10 cellular contexts compared by ENCODE assay signal in the genomic region with DNA sequence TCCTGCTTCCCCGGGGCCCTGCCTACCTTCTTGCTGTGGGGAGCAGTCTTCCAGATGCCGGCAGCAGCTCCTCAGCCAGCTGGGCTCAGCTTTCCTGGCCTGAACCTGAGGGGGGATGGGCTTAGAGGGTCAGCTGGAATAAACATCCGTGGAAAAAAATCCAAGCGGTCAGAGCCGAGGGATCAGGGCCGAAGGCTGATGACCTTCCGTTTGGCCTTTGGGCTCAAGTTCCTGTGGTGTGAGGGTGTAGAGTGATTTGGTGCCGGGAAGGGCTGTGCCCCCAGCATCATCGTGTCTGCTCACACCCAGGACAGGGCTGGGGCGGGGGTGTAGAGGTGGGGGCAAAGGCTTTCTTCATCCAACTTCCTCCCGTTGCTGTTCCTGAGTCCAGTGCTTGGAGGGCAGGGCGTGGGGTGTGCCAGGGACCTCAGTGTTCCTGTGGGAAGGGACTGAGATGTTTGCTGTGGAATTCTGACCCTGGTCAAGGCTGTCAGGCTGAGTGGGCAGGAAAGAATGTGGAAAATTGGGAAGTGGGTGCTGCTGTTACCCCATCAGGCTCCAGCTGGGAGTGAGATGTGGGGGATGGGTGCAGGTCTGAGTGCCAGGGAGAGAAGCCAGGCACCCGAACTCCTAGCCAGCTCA. TPM values are rescaled to one million over a fixed set of nuclear protein-coding genes. Genes with fewer than 3 reads are reported as not detected.
A peak's percentile ranks its signal among the peaks of the same experiment; 100 is the strongest.
DNase-seq lines count a peak whose midpoint lies in the region; ATAC-seq and TF ChIP-seq lines count a peak whose summit lies in the region.
"Had no signal": no experiment of that assay in that cellular context is flagged by ENCODE, and none has a peak within 500 bp of the region (broad histone marks: within the 10 kb centered on the region; RNA-seq: fewer than 3 reads in every experiment).

No MANE protein-coding gene starts in this region.

- H3K4me2 ChIP-seq in BLaER1 treated with 17β-estradiol and CSF1 and Interleukin-3, amounts not matched to agents 10 nM and 100 nM, result peak overlapping the region; percentile 82 to 95 (median 87)

- 11 to 14% (median 11%) methylated on average over 13 of the region's 13 CpGs for WGBS in psoas muscle, 3 donors

- H3K4me3 ChIP-seq in BLaER1 treated with 17β-estradiol and CSF1 and Interleukin-3, amounts not matched to agents 10 nM and 100 nM, result peak overlapping the region in 4 of 10 experiments; percentile 3 to 37 (median 14); a peak in 5 of 20 replicates
- H3K4me3 ChIP-seq in WI38 (ENCODE audit: low read depth, low read length) (peak overlapping the region; percentile 48), psoas muscle (no peak overlapping the region)

- ATAC-seq in left cardiac atrium (peak; percentile 32 to 45), psoas muscle (peak; percentile 24 to 39 (median 28))

- peaks cover 11 to 60% (median 58%) of the 10 kb centered on the region in 11 experiments; a peak in 21 of 22 replicates for H4K20me1 ChIP-seq in BLaER1 treated with 17β-estradiol and CSF1 and Interleukin-3, amounts not matched to agents 10 nM and 100 nM

- H3K27me3 ChIP-seq in BLaER1 treated with 17β-estradiol and CSF1 and Interleukin-3, amounts not matched to agents 10 nM and 100 nM, result 0 out of 22 replicates have a peak, but pooled peaks cover 0 to 3% (median 0%) of the 10 kb centered on the region in 11 experiments
- H3K27me3 ChIP-seq in psoas muscle (ENCODE audit: insufficient read depth in 3 of 3, low read length in 2 of 3), result no peaks in the 10 kb centered on the region

- intact Hi-C loops in left cardiac atrium (cut with DNase I) (loop anchor here (2.0 to 5.0 kb wide), 3 partner anchors 40 to 80 kb away; no protein-coding TSS in a partner anchor), psoas muscle (cut with DNase I) (loop anchor here in 1 of 2 donors (2.0 to 5.0 kb wide), 2 partner anchors 57 to 80 kb away; no protein-coding TSS in a partner anchor)

- TF ChIP-seq CTCF in WI38 (IDR thresholded peaks at IDR 0.05; ENCODE audit: low read depth, low read length) (no peak), psoas muscle (IDR thresholded peaks at IDR 0.05) (no peak)

- peaks cover 25 to 30% (median 29%) of the 10 kb centered on the region in 11 experiments for H3K36me3 ChIP-seq in BLaER1 treated with 17β-estradiol and CSF1 and Interleukin-3, amounts not matched to agents 10 nM and 100 nM
- H3K36me3 ChIP-seq in psoas muscle (ENCODE audit: insufficient read depth in 1 of 2, low read depth in 1 of 2), result peaks cover 3 to 20% of the 10 kb centered on the region in 2 donors

- H3K4me1 ChIP-seq in BLaER1 treated with 17β-estradiol and CSF1 and Interleukin-3, amounts not matched to agents 10 nM and 100 nM, result peaks cover 31 to 77% (median 68%) of the 10 kb centered on the region in 10 experiments
- H3K4me1 ChIP-seq in psoas muscle, result peaks cover 40% of the 10 kb centered on the region

- peak overlapping the region; percentile 16 to 62 (median 53); a peak in 17 of 22 replicates for H3K9ac ChIP-seq in BLaER1 treated with 17β-estradiol and CSF1 and Interleukin-3, amounts not matched to agents 10 nM and 100 nM

- DNase-seq in left cardiac atrium (peak; percentile 69), psoas muscle (peak; percentile 57 to 70), cerebellum (ENCODE audit: low spot score) (no peak), NCI-H2196 treated with DMSO at 0.1 percent for 48 hours (lab: John Stamatoyannopoulos, UW; ENCODE audit: unreplicated experiment) (no peak), NCI-H82 (lab: John Stamatoyannopoulos, UW) (no peak)
- DNase-seq in activated CD4-positive, alpha-beta T cell treated with anti-CD3 and anti-CD28 coated beads, Interleukin-2, amount 50 U/mL, for 48 hours, result no peak
- DNase-seq: activated T-cell treated with anti-CD3 and anti-CD28 coated beads, Interleukin-2, amount 50 U/mL, for 4 hours; effector memory CD4-positive, alpha-beta T cell had no signal

- peak overlapping the region in 7 of 11 experiments; percentile 1 to 63 (median 49); a peak in 9 of 22 replicates for H3K27ac ChIP-seq in BLaER1 treated with 17β-estradiol and CSF1 and Interleukin-3, amounts not matched to agents 10 nM and 100 nM
- peak overlapping the region; percentile 26 for H3K27ac ChIP-seq in psoas muscle

- H3K9me3 ChIP-seq in BLaER1 treated with 17β-estradiol and CSF1 and Interleukin-3, amounts not matched to agents 10 nM and 100 nM (replicated peaks in 1 of 11), result no peaks in the 10 kb centered on the region
- H3K9me3 ChIP-seq in psoas muscle, result no peaks in the 10 kb centered on the region

RNA-seq across cellular contexts. Expression of gene SMIM41, which starts 2.6 kb away (rescaled TPM):
- total RNA-seq in left cardiac atrium (under 1 TPM in 1 of 2 donors, not detected in 1; 0.27 TPM), psoas muscle (under 1 TPM in 2 of 4 donors, not detected in 2; 0.16 to 0.32 TPM), cerebellum (0.18 TPM)
- under 1 TPM in 1 of 3 donors, not detected in 2; 0.20 TPM for polyA plus RNA-seq in psoas muscle
- total RNA-seq: activated T-cell treated with anti-CD3 and anti-CD28 coated beads, Interleukin-2, amount 50 U/mL, for 4 hours had no signal

RNA-seq across cellular contexts. Expression of gene ATG101, which starts 12.4 kb away (rescaled TPM):
- total RNA-seq in left cardiac atrium (10 to 100 TPM; 25.2 to 28.7 TPM), psoas muscle (10 to 100 TPM; 25.1 to 35.3 (median 26.5) TPM), cerebellum (12.8 TPM)
- polyA plus RNA-seq in psoas muscle, result 100 to 1,000 TPM in 1 of 3 donors, 10 to 100 TPM in 2; 39.5 to 154 (median 90.0) TPM

RNA-seq across cellular contexts. Expression of gene NR4A1, which starts 30.9 kb away (rescaled TPM):
- total RNA-seq in left cardiac atrium (100 to 1,000 TPM in 1 of 2 donors, 10 to 100 TPM in 1; 85.6 to 172 TPM), psoas muscle (10 to 100 TPM; 17.5 to 92.8 (median 56.9) TPM), cerebellum (2.4 TPM)
- 10 to 100 TPM; 35.5 to 74.0 (median 50.2) TPM for polyA plus RNA-seq in psoas muscle

Comparison
In these comparisons a context has a peak if more than half of its experiments do, and no peak if none do; other contexts are left out.
1. DNase-seq: peak in left cardiac atrium (single experiment) and psoas muscle (2 of 2); none in cerebellum (single experiment), NCI-H2196 treated with DMSO at 0.1 percent for 48 hours (single experiment), NCI-H82 (single experiment) and activated CD4-positive, alpha-beta T cell treated with anti-CD3 and anti-CD28 coated beads, Interleukin-2, amount 50 U/mL, for 48 hours (0 of 2).